3 cellular contexts compared by ENCODE assay signal in genomic region chr11:64319421-64319761, GRCh38.
TF ChIP-seq lines count a peak whose summit lies in the region.

No MANE protein-coding gene starts in this region.

TF ChIP-seq in A549, 52 proteins besides CTCF, POLR2A, EP300 and RAD21:
- no peak for TF ChIP-seq POLR2AphosphoS2 (conservative IDR thresholded peaks at IDR 0.05; ENCODE audit: low read length)
- TF ChIP-seq CEBPB (IDR thresholded peaks at IDR 0.05), result peak in 1 of 2 experiments; percentile 66; a peak in 2 of 4 replicates

TF ChIP-seq in IMR-90, 13 proteins besides CTCF, POLR2A, EP300 and RAD21:
- TF ChIP-seq CEBPB (IDR thresholded peaks at IDR 0.05; ENCODE audit: low read depth, low read length) (peak; percentile 72), FOS (IDR thresholded peaks at IDR 0.05; ENCODE audit: low read depth, low read length) (no peak)
TF ChIP-seq in IMR-90: peak in this region for 1.

TF ChIP-seq in GM12878, 131 proteins besides CTCF, POLR2A, EP300 and RAD21:
- TF ChIP-seq SMAD1 (IDR thresholded peaks at IDR 0.05; ENCODE audit: low read depth, partially characterized antibody) (no peak), NFYA (IDR thresholded peaks at IDR 0.05; ENCODE audit: borderline replicate concordance, low read depth, low read length) (no peak), PBX3 (IDR thresholded peaks at IDR 0.05; ENCODE audit: insufficient replicate concordance, low read depth, low read length) (no peak), MTA3 (IDR thresholded peaks at IDR 0.05; ENCODE audit: borderline replicate concordance, low read length) (no peak), MLLT1 (IDR thresholded peaks at IDR 0.05) (no peak), SPI1 (IDR thresholded peaks at IDR 0.05; ENCODE audit: borderline replicate concordance, insufficient read depth, low read depth, low read length) (no peak), LARP7 (IDR thresholded peaks at IDR 0.05) (no peak), MAX (IDR thresholded peaks at IDR 0.05; ENCODE audit: low read depth, low read length) (no peak), PAX8 (IDR thresholded peaks at IDR 0.05) (no peak), STAT1 (conservative IDR thresholded peaks at IDR 0.05) (no peak), YY1 (IDR thresholded peaks at IDR 0.05; ENCODE audit: low read depth, low read length) (no peak), TCF12 (IDR thresholded peaks at IDR 0.05; ENCODE audit: low read depth, low read length) (no peak), TCF7 (IDR thresholded peaks at IDR 0.05; ENCODE audit: borderline replicate concordance) (no peak), POU2F2 (IDR thresholded peaks at IDR 0.05; ENCODE audit: borderline replicate concordance, low read depth, low read length) (no peak), MXI1 (IDR thresholded peaks at IDR 0.05; ENCODE audit: low read depth, low read length) (no peak), SREBF1 (IDR thresholded peaks at IDR 0.05; ENCODE audit: low read length) (no peak), NRF1 (conservative IDR thresholded peaks at IDR 0.05; ENCODE audit: low read depth, low read length) (no peak)
